27 cellular contexts compared by ENCODE assay signal in genomic region chr3:169236662-169237174, GRCh38.
"Had no signal": no experiment of that assay in that cellular context is flagged by ENCODE, and none has a peak within 500 bp of the region (broad histone marks: within the 10 kb centered on the region; RNA-seq: fewer than 3 reads in every experiment).

No MANE protein-coding gene starts in this region.

- H3K27me3 Mint-ChIP-seq: activated naive CD4-positive, alpha-beta T cell treated with anti-CD3 and anti-CD28 coated beads, Interleukin-2, amount 10 ng/mL, durations not matched to agents 7 days and 5 days had no signal

- H3K4me1 Mint-ChIP-seq: activated naive CD4-positive, alpha-beta T cell treated with anti-CD3 and anti-CD28 coated beads, Interleukin-2, amount 10 ng/mL, durations not matched to agents 7 days and 5 days; activated naive CD8-positive, alpha-beta T cell treated with anti-CD3 and anti-CD28 coated beads for 36 hours; T-cell had no signal

- DNase-seq: activated CD4-positive, alpha-beta T cell treated with anti-CD3 and anti-CD28 coated beads for 4 hours; activated CD8-positive, alpha-beta memory T cell treated with anti-CD3 and anti-CD28 coated beads, Interleukin-2, amount 50 U/mL, for 4 hours; activated CD8-positive, alpha-beta T cell treated with anti-CD3 and anti-CD28 coated beads for 36 hours; activated gamma-delta T cell treated with Interleukin-2 at 50 U/mL for 16 hours; activated naive CD4-positive, alpha-beta T cell treated with anti-CD3 and anti-CD28 coated beads, Interleukin-2, amount 10 ng/mL, durations not matched to agents 7 days and 5 days; activated naive CD8-positive, alpha-beta T cell treated with anti-CD3 and anti-CD28 coated beads for 36 hours; activated T-cell treated with anti-CD3 and anti-CD28 coated beads, Interleukin-2, amount 50 U/mL, for 72 hours; caudate nucleus; NCI-H1048; NCI-H146; NCI-H187 treated with DMSO at 0.1 percent for 48 hours; NCI-H2081 treated with DMSO at 0.1 percent for 48 hours; NCI-H2171; NCI-H526 treated with DMSO at 0.1 percent for 48 hours; NK-92 treated with Interleukin-12 subunit alpha and Interleukin-12 subunit beta, amount 100 ng/mL, for 24 hours; OCI-M1; RPMI8226; T-cell; T-helper 2 cell; T1000; WERI-Rb-1 had no signal

- H3K9me3 ChIP-seq: breast epithelium had no signal

- H3K36me3 ChIP-seq: breast epithelium, WERI-Rb-1 had no signal

- H3K9me3 Mint-ChIP-seq: activated CD8-positive, alpha-beta T cell treated with anti-CD3 and anti-CD28 coated beads for 36 hours; activated naive CD4-positive, alpha-beta T cell treated with anti-CD3 and anti-CD28 coated beads, Interleukin-2, amount 10 ng/mL, durations not matched to agents 7 days and 5 days; activated naive CD8-positive, alpha-beta T cell treated with anti-CD3 and anti-CD28 coated beads for 36 hours; activated T-cell treated with anti-CD3 and anti-CD28 coated beads, Interleukin-2, amount 50 U/mL, for 72 hours; activated T-helper 2 cell treated with anti-CD3 and anti-CD28 coated beads, Interferon-gamma antibody, Interleukin-2, Interleukin-4, amounts not matched to agents 10 μg/mL and 5 μg/mL and 100 μg/mL, durations not matched to agents 14 hours and 24 hours and 36 hours; T-cell had no signal

- H3K4me1 ChIP-seq: breast epithelium had no signal

- ATAC-seq: activated CD4-positive, CD25-positive, alpha-beta regulatory T cell treated with anti-CD3 and anti-CD28 coated beads, Interleukin-2, amount 50 U/mL, for 24 hours; activated CD8-positive, alpha-beta T cell treated with anti-CD3 and anti-CD28 coated beads for 36 hours; activated T-cell treated with anti-CD3 and anti-CD28 coated beads, Interleukin-2, amount 50 U/mL, for 72 hours; Panc1; Right ventricle myocardium inferior; T-cell had no signal

- H3K27ac Mint-ChIP-seq: activated CD8-positive, alpha-beta T cell treated with anti-CD3 and anti-CD28 coated beads for 36 hours; activated naive CD4-positive, alpha-beta T cell treated with anti-CD3 and anti-CD28 coated beads, Interleukin-2, amount 10 ng/mL, durations not matched to agents 7 days and 5 days; activated naive CD8-positive, alpha-beta T cell treated with anti-CD3 and anti-CD28 coated beads for 36 hours; activated T-cell treated with anti-CD3 and anti-CD28 coated beads, Interleukin-2, amount 50 U/mL, for 72 hours; activated T-helper 2 cell treated with anti-CD3 and anti-CD28 coated beads, Interferon-gamma antibody, Interleukin-2, Interleukin-4, amounts not matched to agents 10 μg/mL and 5 μg/mL and 100 μg/mL, durations not matched to agents 14 hours and 24 hours and 36 hours; T-cell had no signal

- H3K27ac ChIP-seq: breast epithelium, SK-N-MC, WERI-Rb-1 had no signal

- H3K4me3 ChIP-seq: breast epithelium, SK-N-MC had no signal

- H3K4me3 Mint-ChIP-seq: activated CD8-positive, alpha-beta T cell treated with anti-CD3 and anti-CD28 coated beads for 36 hours; activated naive CD4-positive, alpha-beta T cell treated with anti-CD3 and anti-CD28 coated beads, Interleukin-2, amount 10 ng/mL, durations not matched to agents 7 days and 5 days; activated naive CD8-positive, alpha-beta T cell treated with anti-CD3 and anti-CD28 coated beads for 36 hours; activated T-cell treated with anti-CD3 and anti-CD28 coated beads, Interleukin-2, amount 50 U/mL, for 72 hours; T-cell had no signal

- H3K36me3 Mint-ChIP-seq: activated naive CD4-positive, alpha-beta T cell treated with anti-CD3 and anti-CD28 coated beads, Interleukin-2, amount 10 ng/mL, durations not matched to agents 7 days and 5 days; activated naive CD8-positive, alpha-beta T cell treated with anti-CD3 and anti-CD28 coated beads for 36 hours; T-cell had no signal
